In genomic region chr1:77673030-77673429, GRCh38 we compare ENCODE assay signal across 1 cellular context.
TF ChIP-seq lines count a peak whose summit lies in the region.

No MANE protein-coding gene starts in this region.

TF ChIP-seq in K562, 482 proteins besides CTCF, POLR2A, EP300 and RAD21:
- TF ChIP-seq SAP30 (IDR thresholded peaks at IDR 0.05; ENCODE audit: borderline replicate concordance, insufficient read depth, low read depth, low read length, poor library complexity, severe bottlenecking) (no peak), CXXC5 (CRISPR knock-in tag; IDR thresholded peaks at IDR 0.05) (no peak), ZNF121 (CRISPR knock-in tag; conservative IDR thresholded peaks at IDR 0.05) (no peak), SMARCB1 (IDR thresholded peaks at IDR 0.05; ENCODE audit: insufficient read length, low read depth) (no peak), SP2 (IDR thresholded peaks at IDR 0.05; ENCODE audit: extremely low read depth, low read depth, low read length, poor library complexity, severe bottlenecking) (no peak), AFF1 (IDR thresholded peaks at IDR 0.05; ENCODE audit: low read depth in 1 of 2, partially characterized antibody in 2 of 2) (no peak), SIN3A (IDR thresholded peaks at IDR 0.05; ENCODE audit: borderline replicate concordance in 2 of 2, control insufficient read depth in 1 of 2, low read depth in 2 of 2, low read length in 2 of 2) (no peak), ZNF696 (CRISPR knock-in tag; conservative IDR thresholded peaks at IDR 0.05) (no peak), RCOR1 (IDR thresholded peaks at IDR 0.05; ENCODE audit: borderline replicate concordance in 1 of 2, low read depth in 2 of 2, low read length in 2 of 2) (no peak), TRIM24 (IDR thresholded peaks at IDR 0.05) (no peak), RFX5 (IDR thresholded peaks at IDR 0.05; ENCODE audit: low read depth, low read length) (no peak), POLR2H (tag; IDR thresholded peaks at IDR 0.05; ENCODE audit: low read depth) (no peak), ZBTB26 (CRISPR knock-in tag; IDR thresholded peaks at IDR 0.05) (no peak), ELK1 (CRISPR knock-in tag; IDR thresholded peaks at IDR 0.05) (no peak), ARID4B (CRISPR knock-in tag; IDR thresholded peaks at IDR 0.05) (no peak), THRAP3 (IDR thresholded peaks at IDR 0.05; ENCODE audit: borderline replicate concordance) (no peak)
